In genomic region chr12:130775953-130776856, GRCh38 we compare ENCODE assay signal across 1 cellular context.
TF ChIP-seq lines count a peak whose summit lies in the region.

No MANE protein-coding gene starts in this region.

TF ChIP-seq in HepG2, 621 proteins besides CTCF, POLR2A, EP300 and RAD21 (continued from another document and continues in another):
- no peak for TF ChIP-seq ETS1 (CRISPR knock-in tag; IDR thresholded peaks at IDR 0.05)
- no peak for TF ChIP-seq ZNF362 (CRISPR knock-in tag; IDR thresholded peaks at IDR 0.05; ENCODE audit: borderline replicate concordance)
- 0 out of 2 replicates have a peak, but pooled peaks have one; percentile 22 for TF ChIP-seq ZBTB25 (CRISPR knock-in tag; IDR thresholded peaks at IDR 0.05)
- TF ChIP-seq DBP (CRISPR knock-in tag; IDR thresholded peaks at IDR 0.05; ENCODE audit: not compliant biosample characterization) = no peak
- peak; percentile 77; the same call in 1 of the 2 replicates for TF ChIP-seq ZFP36L1 (CRISPR knock-in tag; IDR thresholded peaks at IDR 0.05)
- no peak for TF ChIP-seq IRX3 (CRISPR knock-in tag; IDR thresholded peaks at IDR 0.05; ENCODE audit: borderline replicate concordance, low read depth)
- TF ChIP-seq ZNF430 (CRISPR knock-in tag; IDR thresholded peaks at IDR 0.05) = no peak
- TF ChIP-seq SNRNP70 (IDR thresholded peaks at IDR 0.05; ENCODE audit: low read depth, low read length) = no peak
- 0 out of 2 replicates have a peak, but pooled peaks have one; percentile 14 for TF ChIP-seq TCF7 (IDR thresholded peaks at IDR 0.05; ENCODE audit: low read depth)
- TF ChIP-seq THRA (CRISPR knock-in tag; IDR thresholded peaks at IDR 0.05; ENCODE audit: borderline replicate concordance) = peak; percentile 59; the same call in 1 of the 2 replicates
- TF ChIP-seq ZNF335 (CRISPR knock-in tag; IDR thresholded peaks at IDR 0.05) = no peak
- TF ChIP-seq HNRNPK (IDR thresholded peaks at IDR 0.05; ENCODE audit: low read depth, low read length, poor library complexity, severe bottlenecking) = no peak
- no peak for TF ChIP-seq ZFP36L2 (CRISPR knock-in tag; IDR thresholded peaks at IDR 0.05)
- no peak for TF ChIP-seq NRL (CRISPR knock-in tag; IDR thresholded peaks at IDR 0.05; ENCODE audit: borderline replicate concordance)
- peak; percentile 49; the same call in 1 of the 2 replicates for TF ChIP-seq RCOR2 (CRISPR knock-in tag; IDR thresholded peaks at IDR 0.05)
- no peak; the same call in 1 of the 2 replicates for TF ChIP-seq RFXAP (CRISPR knock-in tag; IDR thresholded peaks at IDR 0.05; ENCODE audit: borderline replicate concordance)
- TF ChIP-seq PHF20 (CRISPR knock-in tag; IDR thresholded peaks at IDR 0.05) = peak; percentile 61
- TF ChIP-seq SRSF9 (IDR thresholded peaks at IDR 0.05; ENCODE audit: borderline replicate concordance, insufficient read depth, low read depth, low read length, poor library complexity, severe bottlenecking) = no peak
- TF ChIP-seq SATB2 (CRISPR knock-in tag; IDR thresholded peaks at IDR 0.05) = no peak
- TF ChIP-seq PHF5A (CRISPR knock-in tag; IDR thresholded peaks at IDR 0.05; ENCODE audit: low read depth, unreplicated experiment) = no peak
- TF ChIP-seq ZNF12 (CRISPR knock-in tag; IDR thresholded peaks at IDR 0.05) = peak; percentile 90
- peak; percentile 44; the same call in 1 of the 2 replicates for TF ChIP-seq ZNF746 (CRISPR knock-in tag; IDR thresholded peaks at IDR 0.05)
- peak; percentile 17; the same call in 1 of the 2 replicates for TF ChIP-seq ZNF589 (CRISPR knock-in tag; conservative IDR thresholded peaks at IDR 0.05)
- TF ChIP-seq ZNF282 (IDR thresholded peaks at IDR 0.05; ENCODE audit: partially characterized antibody) = no peak
- TF ChIP-seq SIX4 (CRISPR knock-in tag; IDR thresholded peaks at IDR 0.05) = 0 out of 2 replicates have a peak, but pooled peaks have one; percentile 11
- TF ChIP-seq WIZ (CRISPR knock-in tag; IDR thresholded peaks at IDR 0.05) = no peak
- no peak for TF ChIP-seq ONECUT2 (CRISPR knock-in tag; IDR thresholded peaks at IDR 0.05)
- TF ChIP-seq GATAD2A (CRISPR knock-in tag; IDR thresholded peaks at IDR 0.05) = peak; percentile 74; the same call in 1 of the 2 replicates
- TF ChIP-seq ZEB1 (IDR thresholded peaks at IDR 0.05; ENCODE audit: insufficient replicate concordance, low read depth) = no peak
- peak; percentile 84 for TF ChIP-seq NR2F6 (IDR thresholded peaks at IDR 0.05)
- peak; percentile 81 for TF ChIP-seq NR2F6 (CRISPR knock-in tag; IDR thresholded peaks at IDR 0.05)
- TF ChIP-seq ZNF512 (CRISPR knock-in tag; IDR thresholded peaks at IDR 0.05) = no peak; the same call in 1 of the 2 replicates
- TF ChIP-seq TAF15 (IDR thresholded peaks at IDR 0.05; ENCODE audit: low read depth, low read length, poor library complexity, severe bottlenecking) = no peak
- 0 out of 2 replicates have a peak, but pooled peaks have one; percentile 22 for TF ChIP-seq ZNF552 (CRISPR knock-in tag; IDR thresholded peaks at IDR 0.05; ENCODE audit: borderline replicate concordance)
- no peak for TF ChIP-seq GLMP (CRISPR knock-in tag; IDR thresholded peaks at IDR 0.05; ENCODE audit: borderline replicate concordance)
- TF ChIP-seq HIVEP1 (CRISPR knock-in tag; IDR thresholded peaks at IDR 0.05) = no peak
- no peak for TF ChIP-seq ZNF720 (CRISPR knock-in tag; IDR thresholded peaks at IDR 0.05)
- TF ChIP-seq HMGXB4 (CRISPR knock-in tag; IDR thresholded peaks at IDR 0.05; ENCODE audit: borderline replicate concordance in 1 of 2, low read depth in 1 of 2) = no peak
- TF ChIP-seq KLF13 (CRISPR knock-in tag; IDR thresholded peaks at IDR 0.05) = no peak
- no peak for TF ChIP-seq ZNF414 (CRISPR knock-in tag; IDR thresholded peaks at IDR 0.05)
- peak; percentile 61; the same call in 1 of the 2 replicates for TF ChIP-seq ZFP90 (CRISPR knock-in tag; IDR thresholded peaks at IDR 0.05; ENCODE audit: borderline replicate concordance)
- TF ChIP-seq ZNF629 (CRISPR knock-in tag; conservative IDR thresholded peaks at IDR 0.05) = no peak
- no peak; the same call in 1 of the 2 replicates for TF ChIP-seq ZNF564 (CRISPR knock-in tag; IDR thresholded peaks at IDR 0.05)
- TF ChIP-seq ZNF547 (CRISPR knock-in tag; IDR thresholded peaks at IDR 0.05) = peak; percentile 14; the same call in 1 of the 2 replicates
- peak; percentile 85 for TF ChIP-seq PAXIP1 (CRISPR knock-in tag; conservative IDR thresholded peaks at IDR 0.05)
- TF ChIP-seq CBX1 (IDR thresholded peaks at IDR 0.05; ENCODE audit: low read depth) = no peak
- no peak for TF ChIP-seq SMC3 (IDR thresholded peaks at IDR 0.05; ENCODE audit: low read length)
